Comparison of ENCODE assay signal across 11 cellular contexts in the genomic region with DNA sequence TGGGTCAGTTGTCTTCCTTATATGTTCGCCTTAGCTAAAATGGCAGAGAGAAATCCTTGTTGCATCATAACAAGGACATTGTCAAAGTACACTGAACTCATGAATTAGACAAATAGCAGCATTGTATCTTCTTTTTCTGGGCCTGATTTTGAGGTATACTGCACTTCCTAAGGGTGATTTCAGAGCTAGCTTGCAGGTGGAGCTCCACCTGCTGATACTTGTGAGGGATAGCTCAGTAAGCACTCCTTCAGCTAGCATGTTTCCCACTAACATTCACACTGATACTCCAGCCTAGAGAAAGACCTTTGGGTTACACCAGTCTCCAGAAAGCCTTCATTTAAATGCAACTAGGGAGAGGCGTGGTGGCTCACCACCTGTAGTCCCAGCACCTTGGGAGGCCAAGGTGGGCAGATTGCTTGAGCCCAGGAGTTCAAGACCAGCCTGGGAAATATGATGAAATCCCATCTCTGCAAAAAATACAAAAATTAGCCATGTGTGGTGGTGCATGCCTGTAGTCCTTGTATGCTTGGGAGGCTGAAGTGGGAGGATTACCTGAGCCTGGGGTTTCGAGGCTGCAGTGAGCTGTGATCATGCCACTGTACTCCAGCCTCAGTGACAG. TPM values are rescaled to one million over a fixed set of nuclear protein-coding genes. Genes with fewer than 3 reads are reported as not detected.
DNase-seq lines count a peak whose midpoint lies in the region; ATAC-seq, FAIRE-seq and TF ChIP-seq lines count a peak whose summit lies in the region.
"Had no signal": no experiment of that assay in that cellular context is flagged by ENCODE, and none has a peak within 500 bp of the region (broad histone marks: within the 10 kb centered on the region; RNA-seq: fewer than 3 reads in every experiment).

No MANE protein-coding gene starts in this region.

- H3K36me3 Mint-ChIP-seq in Calu3 (ENCODE audit: insufficient read depth, unreplicated experiment) = no peaks in the 10 kb centered on the region

- DNase-seq in Calu3 (no peak), RWPE1 (ENCODE audit: low spot score) (peak; percentile 13), NCI-H1930 (lab: John Stamatoyannopoulos, UW) (no peak), NOMO-1 treated with DMSO at 0.1 percent for 48 hours (lab: John Stamatoyannopoulos, UW; ENCODE audit: unreplicated experiment) (no peak), NCI-H128 (lab: John Stamatoyannopoulos, UW; ENCODE audit: unreplicated experiment) (no peak)
- DNase-seq: activated naive CD4-positive, alpha-beta T cell treated with anti-CD3 and anti-CD28 coated beads, Interleukin-2, amount 50 U/mL, for 16 hours; glutamatergic neuron had no signal

- no peaks in the 10 kb centered on the region for H3K9me3 Mint-ChIP-seq in Calu3 (ENCODE audit: low read depth, unreplicated experiment)

- no TSS peak for BruUV-seq in Calu3 (replicated peaks; lab: Mats Ljungman, UMichigan)

- intact Hi-C loops in Calu3 (cut with micrococcal nuclease; ENCODE audit: unreplicated experiment) = loop anchor here (1.0 kb wide), 2 partner anchors 48 to 171 kb away; no protein-coding TSS in a partner anchor

- no peak overlapping the region for H3K27ac ChIP-seq in RWPE1
- H3K27ac ChIP-seq: SK-N-MC had no signal

- CTCF ChIA-PET in Calu3 (lab: Charles Lee) = interaction anchor here (0.8 to 2.1 kb wide), 4 partner anchors 42 to 171 kb away, joined by 3 to 19 read pairs (median 10); no protein-coding TSS in a partner anchor
- CTCF ChIA-PET in RWPE1 (lab: Yijun Ruan, JAX) = interaction anchor here (0.6 to 1.2 kb wide), 3 partner anchors 171 to 1478 kb away, joined by 3 to 5 read pairs (median 3); no protein-coding TSS in a partner anchor

- FAIRE-seq in islet of Langerhans (lab: Jason Lieb, UNC) = peak; percentile 66

- H3K27ac Mint-ChIP-seq in Calu3 (ENCODE audit: unreplicated experiment) = no peak overlapping the region

- peaks cover 14% of the 10 kb centered on the region for H3K27me3 Mint-ChIP-seq in Calu3 (ENCODE audit: unreplicated experiment)

- ATAC-seq in GM21529 (IDR thresholded peaks at IDR 0.05; ENCODE audit: unreplicated experiment) (peak; percentile 61), HG03025 (IDR thresholded peaks at IDR 0.05; ENCODE audit: low FRiP score, unreplicated experiment) (no peak)

- POLR2A ChIA-PET in RWPE1 (lab: Yijun Ruan, JAX; ENCODE audit: low non-redundant PET) = interaction anchor here (0.6 kb wide), 1 partner anchor 41 kb away, joined by 8 read pairs; no protein-coding TSS in a partner anchor

- H3K4me1 Mint-ChIP-seq in Calu3 (ENCODE audit: low read depth, unreplicated experiment) = no peaks in the 10 kb centered on the region

- TF ChIP-seq CTCF in Calu3 (IDR thresholded peaks at IDR 0.05; ENCODE audit: unreplicated experiment) (peak; percentile 31), RWPE1 (conservative IDR thresholded peaks at IDR 0.05; ENCODE audit: low read depth) (0 out of 2 replicates have a peak, but pooled peaks have one; percentile 13)

- H3K4me3 Mint-ChIP-seq in Calu3 (ENCODE audit: low read depth, unreplicated experiment) = no peak overlapping the region

RNA-seq across cellular contexts. Expression of a gene that starts 29.8 kb away (rescaled TPM):
- total RNA-seq in Calu3 (2022) = 0.22 TPM in 1 of 2 replicates, not detected in the other
